Comparison of ENCODE assay signal across 11 cellular contexts in genomic region chr1:183163311-183163710, GRCh38. TPM values are rescaled to one million over a fixed set of nuclear protein-coding genes. Genes with fewer than 3 reads are reported as not detected.
DNase-seq lines count a peak whose midpoint lies in the region; ATAC-seq lines count a peak whose summit lies in the region.
"Had no signal": no experiment of that assay in that cellular context is flagged by ENCODE, and none has a peak within 500 bp of the region (broad histone marks: within the 10 kb centered on the region; RNA-seq: fewer than 3 reads in every experiment).

No MANE protein-coding gene starts in this region.

- H3K4me3 Mint-ChIP-seq in activated CD4-positive, alpha-beta memory T cell treated with anti-CD3 and anti-CD28 coated beads for 36 hours, result no peak overlapping the region
- H3K4me3 Mint-ChIP-seq: type B pancreatic cell had no signal

- no peak for ATAC-seq in GM21737 (IDR thresholded peaks at IDR 0.05; ENCODE audit: unreplicated experiment)
- ATAC-seq: right cardiac atrium had no signal

- DNase-seq in DMS53 treated with DMSO at 0.1 percent for 48 hours (lab: John Stamatoyannopoulos, UW; ENCODE audit: unreplicated experiment) (peak; percentile 27), NCI-H226 (peak; percentile 88), brain pericyte (ENCODE audit: low read depth, low spot score) (peak; percentile 20), lung microvascular endothelial cell (ENCODE audit: low read depth in 2 of 2) (peak; percentile 34 to 89), MV-4-11 (lab: John Stamatoyannopoulos, UW) (no peak), midbrain (lab: John Stamatoyannopoulos, UW) (no peak)
- no peak for DNase-seq in activated CD4-positive, alpha-beta memory T cell treated with anti-CD3 and anti-CD28 coated beads for 36 hours
- DNase-seq: colonic mucosa, right cardiac atrium had no signal

- POLR2A ChIA-PET in activated CD4-positive, alpha-beta memory T cell treated with anti-CD3 and anti-CD28 coated beads for 36 hours (lab: Charles Lee), result no interaction called here

- no peaks in the 10 kb centered on the region for H3K9me3 Mint-ChIP-seq in activated CD4-positive, alpha-beta memory T cell treated with anti-CD3 and anti-CD28 coated beads for 36 hours

- intact Hi-C loops in activated CD4-positive, alpha-beta memory T cell treated with anti-CD3 and anti-CD28 coated beads for 36 hours (cut with micrococcal nuclease), result no loop called here

- no peaks in the 10 kb centered on the region for H3K4me1 Mint-ChIP-seq in activated CD4-positive, alpha-beta memory T cell treated with anti-CD3 and anti-CD28 coated beads for 36 hours (ENCODE audit: low read depth)

- CTCF ChIA-PET in activated CD4-positive, alpha-beta memory T cell treated with anti-CD3 and anti-CD28 coated beads for 36 hours (lab: Charles Lee), result no interaction called here

- peaks cover 1% of the 10 kb centered on the region for H3K27me3 Mint-ChIP-seq in activated CD4-positive, alpha-beta memory T cell treated with anti-CD3 and anti-CD28 coated beads for 36 hours

- no peak overlapping the region for H3K27ac Mint-ChIP-seq in activated CD4-positive, alpha-beta memory T cell treated with anti-CD3 and anti-CD28 coated beads for 36 hours

- H3K36me3 Mint-ChIP-seq in activated CD4-positive, alpha-beta memory T cell treated with anti-CD3 and anti-CD28 coated beads for 36 hours, result no peaks in the 10 kb centered on the region

RNA-seq across cellular contexts. Expression of gene LAMC2, which starts 22.8 kb away (rescaled TPM):
- 1.1 and 3.0 TPM in 2 replicates for total RNA-seq in lung microvascular endothelial cell
- total RNA-seq in activated CD4-positive, alpha-beta memory T cell treated with anti-CD3 and anti-CD28 coated beads for 36 hours, result not detected

Comparison
In these comparisons a context has a peak if more than half of its experiments do, and no peak if none do; other contexts are left out.
1. DNase-seq: peak in DMS53 treated with DMSO at 0.1 percent for 48 hours (single experiment), NCI-H226 (single experiment), brain pericyte (single experiment) and lung microvascular endothelial cell (2 of 2); none in MV-4-11 (single experiment), midbrain (single experiment) and activated CD4-positive, alpha-beta memory T cell treated with anti-CD3 and anti-CD28 coated beads for 36 hours (single experiment).